In genomic region chr1:16253332-16253922, GRCh38 we compare ENCODE assay signal across 1 cellular context.
TF ChIP-seq lines count a peak whose summit lies in the region.

No MANE protein-coding gene starts in this region.

TF ChIP-seq in HEK293T, 16 proteins besides CTCF, POLR2A, EP300 and RAD21 (continued from another document):
- TF ChIP-seq, protein P1, sequence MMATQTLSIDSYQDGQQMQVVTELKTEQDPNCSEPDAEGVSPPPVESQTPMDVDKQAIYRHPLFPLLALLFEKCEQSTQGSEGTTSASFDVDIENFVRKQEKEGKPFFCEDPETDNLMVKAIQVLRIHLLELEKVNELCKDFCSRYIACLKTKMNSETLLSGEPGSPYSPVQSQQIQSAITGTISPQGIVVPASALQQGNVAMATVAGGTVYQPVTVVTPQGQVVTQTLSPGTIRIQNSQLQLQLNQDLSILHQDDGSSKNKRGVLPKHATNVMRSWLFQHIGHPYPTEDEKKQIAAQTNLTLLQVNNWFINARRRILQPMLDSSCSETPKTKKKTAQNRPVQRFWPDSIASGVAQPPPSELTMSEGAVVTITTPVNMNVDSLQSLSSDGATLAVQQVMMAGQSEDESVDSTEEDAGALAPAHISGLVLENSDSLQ (IDR thresholded peaks at IDR 0.05), result no peak
